1 cellular context compared by ENCODE assay signal in the genomic region with DNA sequence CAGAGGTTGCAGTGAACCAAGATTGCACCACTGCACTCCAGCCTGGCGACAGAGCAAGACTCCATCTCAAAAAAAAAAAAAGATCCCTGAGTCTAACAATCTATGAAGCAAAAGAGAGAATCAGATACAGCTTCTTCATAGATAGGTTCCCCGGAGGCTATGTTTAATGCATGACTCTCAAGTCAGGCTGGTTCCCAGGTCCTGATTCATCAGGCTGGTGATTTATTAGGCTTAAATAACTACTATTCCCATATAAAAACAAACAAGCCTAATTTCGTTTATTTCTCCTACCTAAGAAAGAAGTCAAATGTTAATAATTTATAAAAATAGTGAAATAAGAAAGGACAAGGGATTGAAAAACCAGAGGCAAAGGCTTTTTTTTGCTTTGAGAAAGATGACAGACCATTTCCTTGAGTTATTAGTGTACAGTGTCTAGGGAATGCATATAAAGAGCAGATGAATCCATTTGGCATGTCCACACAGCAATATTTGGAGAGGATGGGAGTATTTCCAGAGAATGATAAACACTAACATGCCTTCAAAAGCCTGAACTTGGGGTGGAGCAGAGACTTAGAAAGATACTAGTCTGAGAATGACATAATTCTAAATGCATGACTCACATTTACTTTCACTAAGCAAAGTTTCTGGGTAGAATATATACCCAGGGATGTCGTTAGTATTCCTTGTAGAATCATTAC.
TF ChIP-seq lines count a peak whose summit lies in the region.

No MANE protein-coding gene starts in this region.

TF ChIP-seq in WTC11, 78 proteins besides CTCF, POLR2A, EP300 and RAD21 (continued from another document):
- TF ChIP-seq, protein P1, sequence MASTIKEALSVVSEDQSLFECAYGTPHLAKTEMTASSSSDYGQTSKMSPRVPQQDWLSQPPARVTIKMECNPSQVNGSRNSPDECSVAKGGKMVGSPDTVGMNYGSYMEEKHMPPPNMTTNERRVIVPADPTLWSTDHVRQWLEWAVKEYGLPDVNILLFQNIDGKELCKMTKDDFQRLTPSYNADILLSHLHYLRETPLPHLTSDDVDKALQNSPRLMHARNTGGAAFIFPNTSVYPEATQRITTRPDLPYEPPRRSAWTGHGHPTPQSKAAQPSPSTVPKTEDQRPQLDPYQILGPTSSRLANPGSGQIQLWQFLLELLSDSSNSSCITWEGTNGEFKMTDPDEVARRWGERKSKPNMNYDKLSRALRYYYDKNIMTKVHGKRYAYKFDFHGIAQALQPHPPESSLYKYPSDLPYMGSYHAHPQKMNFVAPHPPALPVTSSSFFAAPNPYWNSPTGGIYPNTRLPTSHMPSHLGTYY (CRISPR knock-in tag; IDR thresholded peaks at IDR 0.05), result no peak
- TF ChIP-seq ZNF317 (CRISPR knock-in tag; IDR thresholded peaks at IDR 0.05; ENCODE audit: borderline replicate concordance, low read depth), result no peak
